Comparison of ENCODE assay signal across 9 cellular contexts in the genomic region with DNA sequence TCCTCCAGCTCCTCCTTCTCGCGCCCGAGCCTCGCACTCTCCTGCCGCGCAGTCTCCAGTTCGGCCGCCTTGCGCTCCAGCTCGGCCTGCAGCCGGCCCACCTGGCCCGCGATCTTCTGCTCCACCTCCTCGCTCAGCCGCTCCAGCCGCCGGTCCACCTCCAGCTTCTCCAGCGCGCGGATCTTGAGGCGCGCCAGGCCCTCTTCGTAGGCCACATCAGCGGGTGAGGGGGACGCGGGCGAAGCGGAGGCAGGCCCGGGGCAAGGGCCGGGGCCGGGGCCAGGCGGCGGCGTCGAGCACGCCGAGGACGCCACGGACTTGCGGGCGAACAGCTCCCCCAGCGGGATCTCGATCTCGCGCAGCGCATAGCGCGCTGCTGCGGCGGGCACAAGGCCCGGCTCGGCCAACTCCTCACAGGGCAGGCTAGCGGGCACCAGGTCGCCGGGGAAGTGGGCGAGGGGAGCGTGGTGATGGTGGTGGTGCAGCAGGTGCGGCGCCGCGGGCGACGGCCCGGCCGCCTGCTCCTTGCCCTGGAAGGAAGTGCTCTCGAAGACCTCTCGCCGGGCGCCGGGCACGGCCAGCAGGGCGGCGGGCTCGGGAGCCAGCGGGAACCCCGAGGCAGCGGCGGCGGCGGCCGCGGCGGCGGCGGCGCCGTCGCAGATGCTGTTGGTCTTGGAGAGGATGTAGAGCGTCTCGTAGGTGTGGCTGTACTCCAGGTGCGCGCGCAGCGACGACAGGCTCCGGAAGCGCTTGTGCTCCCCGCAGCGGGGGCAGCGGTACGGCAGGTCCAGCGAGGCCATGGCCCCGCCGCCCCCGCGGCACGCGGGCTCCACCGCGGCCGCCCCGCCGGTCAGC. TPM values are rescaled to one million over a fixed set of nuclear protein-coding genes. Genes with fewer than 3 reads are reported as not detected.
DNase-seq lines count a peak whose midpoint lies in the region; ATAC-seq and TF ChIP-seq lines count a peak whose summit lies in the region.
"Had no signal": no experiment of that assay in that cellular context is flagged by ENCODE, and none has a peak within 500 bp of the region (broad histone marks: within the 10 kb centered on the region; RNA-seq: fewer than 3 reads in every experiment).

No MANE protein-coding gene starts in this region.

- H3K9me3 Mint-ChIP-seq in mesothelial cell of epicardium = no peaks in the 10 kb centered on the region
- H3K9me3 Mint-ChIP-seq in stimulated activated memory B cell treated with anti-CD40 and anti-IgM and Interleukin-4, amounts not matched to agents 10 μg/mL and 1 μg/mL and 100 μg/mL, for 72 hours = no peaks in the 10 kb centered on the region
- H3K9me3 Mint-ChIP-seq: dendritic cell treated with granulocyte-macrophage colony-stimulating factor and Interleukin-4, amounts not matched to agents 40 ng/mL and 50 ng/mL, for 4 days had no signal

- H3K27me3 ChIP-seq in breast epithelium = no peaks in the 10 kb centered on the region

- peaks cover 73% of the 10 kb centered on the region for H3K27me3 Mint-ChIP-seq in mesothelial cell of epicardium (ENCODE audit: low read depth)
- no peaks in the 10 kb centered on the region for H3K27me3 Mint-ChIP-seq in stimulated activated memory B cell treated with anti-CD40 and anti-IgM and Interleukin-4, amounts not matched to agents 10 μg/mL and 1 μg/mL and 100 μg/mL, for 72 hours

- peaks cover 0 to 5% of the 10 kb centered on the region in 2 donors for H3K4me1 ChIP-seq in breast epithelium

- H3K36me3 ChIP-seq in breast epithelium = no peaks in the 10 kb centered on the region

- DNase-seq in SIG-M5 treated with dmso at 0.1 percent for 504 hours (lab: John Stamatoyannopoulos, UW; ENCODE audit: unreplicated experiment) (peak; percentile 31), SIG-M5 (lab: John Stamatoyannopoulos, UW) (no peak), breast epithelium (ENCODE audit: low spot score in 2 of 2) (peak in 1 of 2 donors; percentile 61), mesothelial cell of epicardium (ENCODE audit: low spot score in 2 of 2, unreplicated experiment in 2 of 2) (peak in 1 of 2 experiments; percentile 56), OCI-M2 (lab: John Stamatoyannopoulos, UW; ENCODE audit: unreplicated experiment) (no peak)
- DNase-seq in Jurkat, Clone E6-1 (ENCODE audit: low read depth, low spot score) = peak; percentile 51

- no peak overlapping the region for H3K27ac Mint-ChIP-seq in mesothelial cell of epicardium
- H3K27ac Mint-ChIP-seq in stimulated activated memory B cell treated with anti-CD40 and anti-IgM and Interleukin-4, amounts not matched to agents 10 μg/mL and 1 μg/mL and 100 μg/mL, for 72 hours = no peak overlapping the region
- H3K27ac Mint-ChIP-seq: dendritic cell treated with granulocyte-macrophage colony-stimulating factor and Interleukin-4, amounts not matched to agents 40 ng/mL and 50 ng/mL, for 4 days had no signal

- H3K36me3 Mint-ChIP-seq in mesothelial cell of epicardium = no peaks in the 10 kb centered on the region
- H3K36me3 Mint-ChIP-seq in stimulated activated memory B cell treated with anti-CD40 and anti-IgM and Interleukin-4, amounts not matched to agents 10 μg/mL and 1 μg/mL and 100 μg/mL, for 72 hours = peaks cover 35% of the 10 kb centered on the region

- TF ChIP-seq POLR2A in breast epithelium (IDR thresholded peaks at IDR 0.05) = no peak

- TF ChIP-seq CTCF in VCaP (conservative IDR thresholded peaks at IDR 0.05) = peak; percentile 67
- no peak for TF ChIP-seq CTCF in breast epithelium (IDR thresholded peaks at IDR 0.05)
- TF ChIP-seq CTCF in mesothelial cell of epicardium (IDR thresholded peaks at IDR 0.05; ENCODE audit: unreplicated experiment) = no peak

- H3K9me3 ChIP-seq in breast epithelium = no peaks in the 10 kb centered on the region

- peak overlapping the region; percentile 37 for H3K4me3 Mint-ChIP-seq in mesothelial cell of epicardium
- peak overlapping the region; percentile 46 for H3K4me3 Mint-ChIP-seq in stimulated activated memory B cell treated with anti-CD40 and anti-IgM and Interleukin-4, amounts not matched to agents 10 μg/mL and 1 μg/mL and 100 μg/mL, for 72 hours
- H3K4me3 Mint-ChIP-seq: dendritic cell treated with granulocyte-macrophage colony-stimulating factor and Interleukin-4, amounts not matched to agents 40 ng/mL and 50 ng/mL, for 4 days had no signal

- peak; percentile 91 for ATAC-seq in stimulated activated memory B cell treated with anti-CD40 and anti-IgM and Interleukin-4, amounts not matched to agents 10 μg/mL and 1 μg/mL and 100 μg/mL, for 72 hours

- peaks cover 10% of the 10 kb centered on the region for H3K4me1 Mint-ChIP-seq in mesothelial cell of epicardium
- peaks cover 18% of the 10 kb centered on the region for H3K4me1 Mint-ChIP-seq in stimulated activated memory B cell treated with anti-CD40 and anti-IgM and Interleukin-4, amounts not matched to agents 10 μg/mL and 1 μg/mL and 100 μg/mL, for 72 hours

- intact Hi-C loops in breast epithelium (cut with DNase I; ENCODE audit: low total_unique reads) = no loop called here

- peak overlapping the region; percentile 44 for H3K4me3 ChIP-seq in Jurkat, Clone E6-1 (ENCODE audit: low read length)
- peak overlapping the region in 2 of 3 donors; percentile 52 to 70 for H3K4me3 ChIP-seq in breast epithelium

- peak overlapping the region; percentile 92 for H3K27ac ChIP-seq in VCaP
- peak overlapping the region in 1 of 2 donors; percentile 38 for H3K27ac ChIP-seq in breast epithelium

RNA-seq across cellular contexts. Expression of gene FBXO41, which starts 15.2 kb away (rescaled TPM):
- 30.8 TPM for polyA plus RNA-seq in Jurkat, Clone E6-1 (2012; ENCODE audit: insufficient read depth, insufficient read length)
- 1 to 10 TPM; 1.6 to 4.0 (median 3.9) TPM for total RNA-seq in breast epithelium
- total RNA-seq in mesothelial cell of epicardium = 7.6 to 8.1 TPM (median 7.8 TPM) in 3 replicates

RNA-seq across cellular contexts. Expression of gene EGR4, which starts 24.3 kb away (rescaled TPM):
- polyA plus RNA-seq in Jurkat, Clone E6-1 (2012; ENCODE audit: insufficient read depth, insufficient read length) = 0.49 TPM
- not detected for total RNA-seq in breast epithelium
- 0.34 to 0.49 TPM (median 0.36 TPM) in 3 replicates for total RNA-seq in mesothelial cell of epicardium

RNA-seq across cellular contexts. Expression of gene CCT7, which starts 35.0 kb away (rescaled TPM):
- 897 TPM for polyA plus RNA-seq in Jurkat, Clone E6-1 (2012; ENCODE audit: insufficient read depth, insufficient read length)
- 100 to 1,000 TPM; 180 to 223 (median 187) TPM for total RNA-seq in breast epithelium
- 217 to 220 TPM (median 218 TPM) in 3 replicates for total RNA-seq in mesothelial cell of epicardium

RNA-seq across cellular contexts. Expression of gene PRADC1, which starts 36.0 kb away (rescaled TPM):
- polyA plus RNA-seq in Jurkat, Clone E6-1 (2012; ENCODE audit: insufficient read depth, insufficient read length) = 41.8 TPM
- total RNA-seq in breast epithelium = 10 to 100 TPM; 21.6 to 49.6 (median 25.6) TPM
- total RNA-seq in mesothelial cell of epicardium = 5.9 to 6.9 TPM (median 6.6 TPM) in 3 replicates

RNA-seq across cellular contexts. Expression of gene SMYD5, which starts 55.0 kb away (rescaled TPM):
- 50.8 TPM for polyA plus RNA-seq in Jurkat, Clone E6-1 (2012; ENCODE audit: insufficient read depth, insufficient read length)
- total RNA-seq in breast epithelium (10 to 100 TPM; 14.1 to 21.6 (median 18.3) TPM), mesothelial cell of epicardium (29.8 to 34.3 TPM (median 34.2 TPM) in 3 replicates)

Comparison
In these comparisons a context has a peak if more than half of its experiments do, and no peak if none do; other contexts are left out.
1. DNase-seq: peak in SIG-M5 treated with dmso at 0.1 percent for 504 hours (single experiment) and Jurkat, Clone E6-1 (single experiment); none in SIG-M5 (single experiment) and OCI-M2 (single experiment).